In the genomic region with DNA sequence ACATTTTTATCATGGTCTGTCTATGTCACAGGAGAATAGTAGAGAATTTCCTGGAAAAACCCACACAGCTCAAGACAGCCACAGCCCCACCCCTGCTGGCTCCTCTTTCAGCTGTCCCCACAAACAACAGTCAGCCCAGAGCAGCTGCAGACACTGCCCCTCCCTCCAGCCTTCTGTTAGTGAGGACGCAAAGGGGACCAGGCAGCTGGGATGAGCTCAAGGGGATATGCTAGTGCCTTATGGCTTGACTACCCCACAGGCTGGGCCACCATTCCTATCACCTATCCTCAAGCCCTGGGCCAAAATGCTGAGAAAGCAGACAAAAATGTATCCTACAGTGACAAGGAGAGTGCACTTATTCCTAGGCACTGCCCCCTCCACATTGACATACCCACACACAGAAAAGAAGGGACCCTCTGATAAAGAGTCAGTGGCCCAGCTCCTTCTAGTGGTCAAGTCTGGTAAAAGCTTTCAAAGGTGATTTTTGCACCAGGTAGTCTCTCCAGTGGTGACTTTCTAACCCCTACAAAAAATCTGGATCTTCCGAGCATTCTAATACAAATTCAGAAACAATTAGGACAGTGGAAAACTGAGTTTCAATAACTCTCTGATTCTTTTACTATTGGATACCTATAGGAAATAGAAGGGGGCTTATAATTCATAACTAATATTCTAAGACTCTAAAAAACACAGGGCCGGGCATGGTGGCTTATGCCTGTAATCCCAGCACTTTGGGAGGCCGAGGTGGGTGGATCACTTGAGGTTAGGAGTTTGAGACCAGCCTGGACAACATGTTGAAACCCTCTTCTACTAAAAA, we compare ENCODE assay signal across 8 cellular contexts. TPM values are rescaled to one million over a fixed set of nuclear protein-coding genes. Genes with fewer than 3 reads are reported as not detected.
A peak's percentile ranks its signal among the peaks of the same experiment; 100 is the strongest.
DNase-seq lines count a peak whose midpoint lies in the region; ATAC-seq, FAIRE-seq and TF ChIP-seq lines count a peak whose summit lies in the region.

No MANE protein-coding gene starts in this region.

- TF ChIP-seq POLR2A in ovary (IDR thresholded peaks at IDR 0.05): no peak

- intact Hi-C loops in tibial artery (cut with DNase I; ENCODE audit: low total_unique reads): loop anchor here (10.0 kb wide), 1 partner anchor 260 kb away; a partner anchor contains a TSS
- intact Hi-C loops in ovary (cut with DNase I): no loop called here

- DNase-seq in NCI-H2107 treated with DMSO at 0.1 percent for 48 hours (lab: John Stamatoyannopoulos, UW; ENCODE audit: unreplicated experiment): peak; percentile 29
- DNase-seq in NCI-H2107 (lab: John Stamatoyannopoulos, UW): no peak
- peak; percentile 58 for DNase-seq in NCI-H1694 treated with DMSO at 0.1 percent for 48 hours (lab: John Stamatoyannopoulos, UW)
- peak; percentile 28 for DNase-seq in astrocyte (ENCODE audit: low read depth)
- DNase-seq in keratinocyte (ENCODE audit: low read depth, low spot score): no peak
- peak in 1 of 2 donors; percentile 65 for DNase-seq in tibial artery
- no peak for DNase-seq in ovary

- H3K27ac Mint-ChIP-seq in astrocyte (ENCODE audit: unreplicated experiment): peak overlapping the region; percentile 15

- H2AFZ ChIP-seq in astrocyte (ENCODE audit: low read depth, low read length): no peak overlapping the region
- H2AFZ ChIP-seq in keratinocyte (ENCODE audit: control insufficient read depth, low read length): no peak overlapping the region

- H3K79me2 ChIP-seq in astrocyte (ENCODE audit: insufficient read depth, low read length) (peaks cover 15% of the 10 kb centered on the region), keratinocyte (ENCODE audit: control insufficient read depth, insufficient read depth, low read length) (no peaks in the 10 kb centered on the region)

- no peak overlapping the region for H3K4me3 Mint-ChIP-seq in astrocyte (ENCODE audit: unreplicated experiment)

- H3K4me2 ChIP-seq in astrocyte (ENCODE audit: low read length) (peak overlapping the region; percentile 9), keratinocyte (ENCODE audit: control insufficient read depth, extremely low read depth, insufficient read depth, low read depth, low read length) (no peak overlapping the region)

- H3K27ac ChIP-seq in astrocyte (ENCODE audit: low read depth, low read length) (no peak overlapping the region), keratinocyte (ENCODE audit: control insufficient read depth, insufficient read depth, low read length) (no peak overlapping the region), tibial artery (no peak overlapping the region), ovary (no peak overlapping the region)

- H3K4me1 ChIP-seq in astrocyte (ENCODE audit: insufficient read depth, low read length) (peaks cover 44% of the 10 kb centered on the region), keratinocyte (ENCODE audit: control insufficient read depth, extremely low read depth, insufficient read depth, low read length) (peaks cover 11% of the 10 kb centered on the region), tibial artery (peaks cover 0 to 51% (median 36%) of the 10 kb centered on the region in 4 donors), ovary (ENCODE audit: insufficient read depth) (peaks cover 15% of the 10 kb centered on the region)

- no peaks in the 10 kb centered on the region for H3K9me1 ChIP-seq in keratinocyte (ENCODE audit: control insufficient read depth, extremely low read depth, insufficient read depth, low read length)

- H3K27me3 Mint-ChIP-seq in astrocyte (ENCODE audit: low read depth, unreplicated experiment): peaks cover 6% of the 10 kb centered on the region

- H4K20me1 ChIP-seq in astrocyte (ENCODE audit: insufficient read depth, low read length) (peaks cover 10% of the 10 kb centered on the region), keratinocyte (ENCODE audit: control insufficient read depth, extremely low read depth, insufficient read depth, low read length) (no peaks in the 10 kb centered on the region)

- 72 to 79% (median 77%) methylated on average over 4 of the region's 4 CpGs for WGBS in ovary, 3 donors

- TF ChIP-seq EP300 in ovary (IDR thresholded peaks at IDR 0.05): no peak

- no peaks in the 10 kb centered on the region for H3K9me3 Mint-ChIP-seq in astrocyte (ENCODE audit: unreplicated experiment)

- ATAC-seq in HG03095 (IDR thresholded peaks at IDR 0.05; ENCODE audit: unreplicated experiment): no peak

- no peaks in the 10 kb centered on the region for H3K9me3 ChIP-seq in astrocyte (ENCODE audit: insufficient read depth, low read depth, low read length)
- H3K9me3 ChIP-seq in keratinocyte (ENCODE audit: control insufficient read depth, low read depth, low read length): no peaks in the 10 kb centered on the region
- no peaks in the 10 kb centered on the region for H3K9me3 ChIP-seq in tibial artery
- no peaks in the 10 kb centered on the region for H3K9me3 ChIP-seq in ovary

- no peak for FAIRE-seq in astrocyte (lab: Jason Lieb, UNC)
- FAIRE-seq in keratinocyte (lab: Jason Lieb, UNC): no peak

- no peak overlapping the region for H3K4me3 ChIP-seq in astrocyte (ENCODE audit: insufficient read depth, low read depth, low read length)
- no peak overlapping the region for H3K4me3 ChIP-seq in keratinocyte (ENCODE audit: control insufficient read depth in 2 of 3, extremely low read depth in 1 of 3, insufficient read depth in 2 of 3, low read depth in 1 of 3, low read length in 3 of 3)
- H3K4me3 ChIP-seq in tibial artery: no peak overlapping the region
- no peak overlapping the region for H3K4me3 ChIP-seq in ovary

- H3K9ac ChIP-seq in astrocyte (ENCODE audit: low read length) (no peak overlapping the region), keratinocyte (ENCODE audit: control insufficient read depth, extremely low read depth, insufficient read depth, low read length) (no peak overlapping the region)

- peaks cover 39% of the 10 kb centered on the region for H3K4me1 Mint-ChIP-seq in astrocyte (ENCODE audit: low read depth, unreplicated experiment)

- TF ChIP-seq CTCF in astrocyte (IDR thresholded peaks at IDR 0.05; ENCODE audit: insufficient read depth, low read depth, low read length) (peak; percentile 56), keratinocyte (optimal IDR thresholded peaks at IDR 0.05 in 1 of 3, IDR thresholded peaks at IDR 0.05 in 1 of 3, conservative IDR thresholded peaks at IDR 0.05 in 1 of 3; ENCODE audit: extremely low read depth in 1 of 3, insufficient read depth in 2 of 3, low read length in 3 of 3) (peak; percentile 39 to 65 (median 56)), tibial artery (IDR thresholded peaks at IDR 0.05) (peak; percentile 23 to 34), ovary (IDR thresholded peaks at IDR 0.05) (no peak)

- H3K36me3 Mint-ChIP-seq in astrocyte (ENCODE audit: low read depth, unreplicated experiment): peaks cover 3% of the 10 kb centered on the region

- H3K27me3 ChIP-seq in astrocyte (ENCODE audit: insufficient read depth, low read length): no peaks in the 10 kb centered on the region
- H3K27me3 ChIP-seq in keratinocyte (ENCODE audit: control insufficient read depth, extremely low read depth, insufficient read depth, low read length): peaks cover 40% of the 10 kb centered on the region
- H3K27me3 ChIP-seq in tibial artery: no peaks in the 10 kb centered on the region
- H3K27me3 ChIP-seq in ovary: no peaks in the 10 kb centered on the region

- dilution Hi-C loops in keratinocyte (cut with MboI; ENCODE audit: extremely low pct_ligation_motif_present, low sequenced_read_pairs): no loop called here

- H3K36me3 ChIP-seq in astrocyte (ENCODE audit: insufficient read depth, low read length): no peaks in the 10 kb centered on the region
- no peaks in the 10 kb centered on the region for H3K36me3 ChIP-seq in keratinocyte (ENCODE audit: control insufficient read depth in 2 of 2, extremely low read depth in 1 of 2, insufficient read depth in 2 of 2, low read length in 2 of 2)
- H3K36me3 ChIP-seq in tibial artery: no peaks in the 10 kb centered on the region
- no peaks in the 10 kb centered on the region for H3K36me3 ChIP-seq in ovary

RNA-seq across cellular contexts. Expression of a gene that starts 3.0 kb away (rescaled TPM):
- total RNA-seq in astrocyte (138 and 142 TPM in 2 replicates), ovary (10 to 100 TPM in 6 of 7 donors, 1 to 10 TPM in 1; 4.6 to 35.1 (median 20.1) TPM)
- polyA plus RNA-seq in keratinocyte (0.13 to 0.18 TPM (median 0.14 TPM) in 3 replicates), ovary (10 to 100 TPM in 1 of 2 donors, 1 to 10 TPM in 1; 4.0 to 26.0 TPM)
- 0.06 TPM for polyA plus RNA-seq in keratinocyte (2011; ENCODE audit: low read depth)
- 0.16 and 0.23 TPM in 2 replicates for polyA plus RNA-seq in keratinocyte (2011; cell fraction: cytosol; rRNA removed)
- polyA plus RNA-seq in keratinocyte (2011; cell fraction: nucleus; rRNA removed): 0.56 and 1.0 TPM in 2 replicates
- polyA plus RNA-seq in keratinocyte (2012; ENCODE audit: low replicate concordance): 0.17 and 0.19 TPM in 2 replicates
- 0.42 to 1.5 TPM (median 0.76 TPM) in 3 replicates for polyA minus RNA-seq in keratinocyte
- polyA minus RNA-seq in keratinocyte (2011; cell fraction: cytosol; rRNA and poly(A)+ RNA removed): 0.38 TPM
- 0.95 and 2.1 TPM in 2 replicates for polyA minus RNA-seq in keratinocyte (2011; cell fraction: nucleus; rRNA and poly(A)+ RNA removed)

RNA-seq across cellular contexts. Expression of a gene that starts 21.5 kb away (rescaled TPM):
- total RNA-seq in astrocyte (71.9 and 73.1 TPM in 2 replicates), ovary (10 to 100 TPM; 29.7 to 72.1 (median 51.8) TPM)
- polyA plus RNA-seq in keratinocyte (26.2 to 36.7 TPM (median 30.7 TPM) in 3 replicates), ovary (10 to 100 TPM; 14.5 to 33.4 TPM)
- 12.6 TPM for polyA plus RNA-seq in keratinocyte (2011; ENCODE audit: low read depth)
- 16.0 and 20.9 TPM in 2 replicates for polyA plus RNA-seq in keratinocyte (2011; cell fraction: cytosol; rRNA removed)
- polyA plus RNA-seq in keratinocyte (2011; cell fraction: nucleus; rRNA removed): 68.7 and 71.0 TPM in 2 replicates
- polyA plus RNA-seq in keratinocyte (2012; ENCODE audit: low replicate concordance): 11.1 and 18.4 TPM in 2 replicates
- polyA minus RNA-seq in keratinocyte: 43.9 to 57.9 TPM (median 48.9 TPM) in 3 replicates
- 16.9 TPM for polyA minus RNA-seq in keratinocyte (2011; cell fraction: cytosol; rRNA and poly(A)+ RNA removed)
- polyA minus RNA-seq in keratinocyte (2011; cell fraction: nucleus; rRNA and poly(A)+ RNA removed): 47.1 and 88.3 TPM in 2 replicates

Comparison
In these comparisons a context has a peak if more than half of its experiments do, and no peak if none do; other contexts are left out.
1. DNase-seq: peak in NCI-H2107 treated with DMSO at 0.1 percent for 48 hours (single experiment), NCI-H1694 treated with DMSO at 0.1 percent for 48 hours (single experiment) and astrocyte (single experiment); none in NCI-H2107 (single experiment), keratinocyte (single experiment) and ovary (0 of 5).
2. CTCF ChIP-seq: peak in astrocyte (single experiment), keratinocyte (3 of 3) and tibial artery (2 of 2); none in ovary (0 of 3).